11 cellular contexts compared by ENCODE assay signal in genomic region chr4:53592128-53592527, GRCh38. TPM values are rescaled to one million over a fixed set of nuclear protein-coding genes. Genes with fewer than 3 reads are reported as not detected.
DNase-seq lines count a peak whose midpoint lies in the region; ATAC-seq and TF ChIP-seq lines count a peak whose summit lies in the region.
"Had no signal": no experiment of that assay in that cellular context is flagged by ENCODE, and none has a peak within 500 bp of the region (broad histone marks: within the 10 kb centered on the region; RNA-seq: fewer than 3 reads in every experiment).

No MANE protein-coding gene starts in this region.

- H3K9me3 ChIP-seq in SK-N-SH = no peaks in the 10 kb centered on the region
- no peaks in the 10 kb centered on the region for H3K9me3 ChIP-seq in endocrine pancreas (ENCODE audit: control insufficient read depth, low read length)
- H3K9me3 ChIP-seq in mesodermal cell (ENCODE audit: control insufficient read depth, low read length) = no peaks in the 10 kb centered on the region

- WGBS in SK-N-SH (ENCODE audit: low lambda C conversion rate) = 91% methylated on average over 7 of the region's 8 CpGs
- WGBS in mesodermal cell (ENCODE audit: insufficient coverage in 2 of 2), 2 experiments = 50 to 75% methylated on average over 5 to 7 of the region's 8 CpGs

- TF ChIP-seq EP300 in SK-N-SH (IDR thresholded peaks at IDR 0.05; ENCODE audit: borderline replicate concordance in 1 of 2, low read depth in 1 of 2, low read length in 1 of 2) = no peak

- H3K4me1 ChIP-seq in SK-N-SH (ENCODE audit: control insufficient read depth in 1 of 2, insufficient read depth in 2 of 2, low read depth in 1 of 2, low read length in 1 of 2) (no peaks in the 10 kb centered on the region), endocrine pancreas (ENCODE audit: control insufficient read depth, insufficient read depth, low read length) (peaks cover 7% of the 10 kb centered on the region), mesodermal cell (ENCODE audit: control insufficient read depth, insufficient read depth, low read length, poor library complexity, severe bottlenecking) (peaks cover 28% of the 10 kb centered on the region)

- POLR2A ChIA-PET in SK-N-SH (lab: Yijun Ruan, JAX) = no interaction called here

- TF ChIP-seq CTCF in SK-N-SH (IDR thresholded peaks at IDR 0.05) = no peak

- H3K36me3 ChIP-seq in SK-N-SH (replicated peaks in 1 of 2; ENCODE audit: control insufficient read depth in 1 of 2, insufficient read depth in 2 of 2, low read length in 1 of 2) = no peaks in the 10 kb centered on the region
- H3K36me3 ChIP-seq in endocrine pancreas (ENCODE audit: control insufficient read depth, insufficient read depth, low read length) = no peaks in the 10 kb centered on the region
- no peaks in the 10 kb centered on the region for H3K36me3 ChIP-seq in mesodermal cell (ENCODE audit: control insufficient read depth, insufficient read depth, low read length)

- H3K9me2 ChIP-seq in SK-N-SH = no peaks in the 10 kb centered on the region

- H3K27me3 ChIP-seq in SK-N-SH (ENCODE audit: insufficient read depth) (no peaks in the 10 kb centered on the region), endocrine pancreas (ENCODE audit: control insufficient read depth, insufficient read depth, low read length) (no peaks in the 10 kb centered on the region)

- TF ChIP-seq RAD21 in SK-N-SH (IDR thresholded peaks at IDR 0.05; ENCODE audit: low read length) = no peak

- no peak overlapping the region for H3K27ac ChIP-seq in SK-N-SH (ENCODE audit: low read depth in 2 of 2, low read length in 1 of 2)
- H3K27ac ChIP-seq in mesodermal cell (ENCODE audit: low read depth, low read length, severe bottlenecking) = peak overlapping the region; percentile 86

- CTCF ChIA-PET in SK-N-SH (lab: Yijun Ruan, JAX) = no interaction called here

- H3K4me3 ChIP-seq in SK-N-SH (ENCODE audit: low read depth in 2 of 2, low read length in 1 of 2) (no peak overlapping the region), endocrine pancreas (ENCODE audit: control insufficient read depth, insufficient read depth, low read length) (peak overlapping the region; percentile 95), mesodermal cell (ENCODE audit: extremely low read depth, insufficient read depth, low read length, poor library complexity, severe bottlenecking) (peak overlapping the region; percentile 30)

- no peaks in the 10 kb centered on the region for H3K79me2 ChIP-seq in SK-N-SH (ENCODE audit: insufficient read depth)

- DNase-seq in SK-N-SH (no peak), OCI-M1 (lab: John Stamatoyannopoulos, UW) (no peak), KBM-7 (no peak)
- no peak for DNase-seq in activated CD4-positive, alpha-beta T cell treated with anti-CD3 and anti-CD28 coated beads for 1 hour
- DNase-seq: activated T-cell treated with anti-CD3 and anti-CD28 coated beads, Interleukin-2, amount 50 U/mL, for 1 hour; cerebellar nuclear complex; NCI-H446 had no signal

- no peak overlapping the region for H2AFZ ChIP-seq in SK-N-SH (ENCODE audit: low read depth)

- H3F3A ChIP-seq in SK-N-SH (replicated peaks; ENCODE audit: insufficient read depth) = peaks cover 4% of the 10 kb centered on the region

- ATAC-seq in SK-N-SH treated with all-trans-retinoic acid at 6 μM for 48 hours (no peak), GM18511 (IDR thresholded peaks at IDR 0.05; ENCODE audit: unreplicated experiment) (no peak)

- no peak overlapping the region for H3K9ac ChIP-seq in SK-N-SH
- peak overlapping the region; percentile 11 for H3K9ac ChIP-seq in endocrine pancreas (ENCODE audit: control insufficient read depth, insufficient read depth, low read length)

- no peaks in the 10 kb centered on the region for H4K20me1 ChIP-seq in SK-N-SH (ENCODE audit: insufficient read depth)

- in situ Hi-C loops in KBM-7 (cut with MboI; ENCODE audit: low pct_unique_long_range_greater_than_20kb, low sequenced_read_pairs) = no loop called here

- no peak overlapping the region for H3K4me2 ChIP-seq in SK-N-SH

TF ChIP-seq in SK-N-SH treated with all-trans-retinoic acid at 6 μM for 48 hours, 23 proteins besides CTCF, POLR2A, EP300 and RAD21:
- TF ChIP-seq, protein P1, sequence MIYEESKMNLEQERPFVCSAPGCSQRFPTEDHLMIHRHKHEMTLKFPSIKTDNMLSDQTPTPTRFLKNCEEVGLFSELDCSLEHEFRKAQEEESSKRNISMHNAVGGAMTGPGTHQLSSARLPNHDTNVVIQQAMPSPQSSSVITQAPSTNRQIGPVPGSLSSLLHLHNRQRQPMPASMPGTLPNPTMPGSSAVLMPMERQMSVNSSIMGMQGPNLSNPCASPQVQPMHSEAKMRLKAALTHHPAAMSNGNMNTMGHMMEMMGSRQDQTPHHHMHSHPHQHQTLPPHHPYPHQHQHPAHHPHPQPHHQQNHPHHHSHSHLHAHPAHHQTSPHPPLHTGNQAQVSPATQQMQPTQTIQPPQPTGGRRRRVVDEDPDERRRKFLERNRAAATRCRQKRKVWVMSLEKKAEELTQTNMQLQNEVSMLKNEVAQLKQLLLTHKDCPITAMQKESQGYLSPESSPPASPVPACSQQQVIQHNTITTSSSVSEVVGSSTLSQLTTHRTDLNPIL (CRISPR knock-in tag; IDR thresholded peaks at IDR 0.05; ENCODE audit: low read depth) = peak; percentile 44; the same call in 1 of the 2 replicates
- peak; percentile 65 for TF ChIP-seq ISL1 (CRISPR knock-in tag; IDR thresholded peaks at IDR 0.05)
- no peak for TF ChIP-seq RARB (CRISPR knock-in tag; IDR thresholded peaks at IDR 0.05)
- TF ChIP-seq TOX (CRISPR knock-in tag; IDR thresholded peaks at IDR 0.05; ENCODE audit: borderline replicate concordance) = no peak

TF ChIP-seq in SK-N-SH, 30 proteins besides CTCF, POLR2A, EP300 and RAD21:
- no peak for TF ChIP-seq NRF1 (IDR thresholded peaks at IDR 0.05; ENCODE audit: low read depth, low read length)
- no peak for TF ChIP-seq USF2 (IDR thresholded peaks at IDR 0.05; ENCODE audit: borderline replicate concordance, low read depth, low read length)
- no peak for TF ChIP-seq TAF1 (IDR thresholded peaks at IDR 0.05; ENCODE audit: borderline replicate concordance, low read depth, low read length)
- TF ChIP-seq SIN3A (IDR thresholded peaks at IDR 0.05; ENCODE audit: borderline replicate concordance, low read depth, low read length) = no peak
- TF ChIP-seq FOSL2 (IDR thresholded peaks at IDR 0.05; ENCODE audit: borderline replicate concordance, low read depth) = no peak
- no peak for TF ChIP-seq SMC3 (IDR thresholded peaks at IDR 0.05; ENCODE audit: low read depth, low read length)
- no peak for TF ChIP-seq REST (IDR thresholded peaks at IDR 0.05; ENCODE audit: low read depth, low read length)
- no peak for TF ChIP-seq NFIC (IDR thresholded peaks at IDR 0.05; ENCODE audit: borderline replicate concordance)
- no peak for TF ChIP-seq FOXM1 (IDR thresholded peaks at IDR 0.05; ENCODE audit: low read depth)
- TF ChIP-seq MXI1 (IDR thresholded peaks at IDR 0.05; ENCODE audit: low read depth, low read length) = no peak
- TF ChIP-seq GABPA (IDR thresholded peaks at IDR 0.05; ENCODE audit: low read depth) = no peak
- TF ChIP-seq, protein P2, sequence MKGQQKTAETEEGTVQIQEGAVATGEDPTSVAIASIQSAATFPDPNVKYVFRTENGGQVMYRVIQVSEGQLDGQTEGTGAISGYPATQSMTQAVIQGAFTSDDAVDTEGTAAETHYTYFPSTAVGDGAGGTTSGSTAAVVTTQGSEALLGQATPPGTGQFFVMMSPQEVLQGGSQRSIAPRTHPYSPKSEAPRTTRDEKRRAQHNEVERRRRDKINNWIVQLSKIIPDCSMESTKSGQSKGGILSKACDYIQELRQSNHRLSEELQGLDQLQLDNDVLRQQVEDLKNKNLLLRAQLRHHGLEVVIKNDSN (IDR thresholded peaks at IDR 0.05; ENCODE audit: borderline replicate concordance, low read depth) = no peak
- TF ChIP-seq RFX5 (IDR thresholded peaks at IDR 0.05; ENCODE audit: low read length) = no peak
- no peak for TF ChIP-seq GATA2 (CRISPR knock-in tag; IDR thresholded peaks at IDR 0.05)
- TF ChIP-seq TEAD4 (IDR thresholded peaks at IDR 0.05; ENCODE audit: borderline replicate concordance, insufficient read depth) = no peak
- TF ChIP-seq YY1 (IDR thresholded peaks at IDR 0.05; ENCODE audit: low read depth) = no peak

RNA-seq across cellular contexts. Expression of gene LNX1, which starts 0.8 kb away (rescaled TPM):
- polyA plus RNA-seq in SK-N-SH (2012; rRNA removed) = 0.16 and 0.19 TPM in 2 replicates
- polyA plus RNA-seq in SK-N-SH (2012; cell fraction: cytosol; rRNA removed) = 0.12 and 0.27 TPM in 2 replicates
- 0.08 and 0.25 TPM in 2 replicates for polyA plus RNA-seq in SK-N-SH (2012; cell fraction: nucleus; rRNA removed)
- 0.77 TPM for polyA plus RNA-seq in mesodermal cell (2013, experiment 1 of 2)
- 0.66 TPM for polyA plus RNA-seq in mesodermal cell (2013, experiment 2 of 2)

Comparison
In these comparisons a context has a peak if more than half of its experiments do, and no peak if none do; other contexts are left out.
1. H3K4me3 ChIP-seq: peak in endocrine pancreas (single experiment) and mesodermal cell (single experiment); none in SK-N-SH (0 of 2).